In the genomic region with DNA sequence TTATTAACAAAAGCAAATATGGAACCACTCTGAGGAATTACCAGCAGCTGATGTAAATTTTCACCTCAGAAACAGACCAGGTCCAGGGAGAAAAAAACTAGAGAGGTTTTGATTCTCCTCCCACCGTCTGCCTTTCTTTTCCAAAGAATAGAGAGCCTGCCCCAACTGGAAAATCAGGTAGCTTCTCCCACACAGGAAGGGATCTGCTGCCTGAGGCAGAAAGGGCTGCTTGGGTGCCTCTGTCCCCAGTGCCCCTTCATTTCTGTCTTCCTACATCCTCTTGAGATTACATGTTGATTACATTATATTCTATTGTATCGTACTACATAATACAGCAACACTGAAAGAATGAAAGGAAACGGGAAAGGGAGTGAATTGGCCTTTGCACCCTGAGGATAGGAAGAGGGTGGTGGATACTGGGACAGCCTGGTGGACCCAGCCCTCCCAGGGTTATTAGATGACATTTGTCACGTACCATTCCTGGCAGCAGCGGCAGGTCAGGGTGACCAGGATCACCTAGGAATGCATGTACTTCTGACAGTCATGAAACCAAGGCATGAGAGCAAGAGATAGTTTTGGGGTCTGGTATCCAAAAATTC, we compare ENCODE assay signal across 16 cellular contexts. TPM values are rescaled to one million over a fixed set of nuclear protein-coding genes. Genes with fewer than 3 reads are reported as not detected.
DNase-seq lines count a peak whose midpoint lies in the region; ATAC-seq, FAIRE-seq and TF ChIP-seq lines count a peak whose summit lies in the region.
"Had no signal": no experiment of that assay in that cellular context is flagged by ENCODE, and none has a peak within 500 bp of the region (broad histone marks: within the 10 kb centered on the region; RNA-seq: fewer than 3 reads in every experiment).

No MANE protein-coding gene starts in this region.

- no peaks in the 10 kb centered on the region for H3K9me2 ChIP-seq in GM23248 (ENCODE audit: insufficient read depth)

- no peaks in the 10 kb centered on the region for H3K79me2 ChIP-seq in GM23248 (ENCODE audit: insufficient read depth)

- H3K4me2 ChIP-seq in GM23248 (ENCODE audit: unreplicated experiment), result no peak overlapping the region
- H3K4me2 ChIP-seq: A549 had no signal

- in situ Hi-C loops in GM13976 (cut with MboI; ENCODE audit: low sequenced_read_pairs, unreplicated experiment), result no loop called here
- in situ Hi-C loops in GM23248 (cut with MboI), result no loop called here

- H2AFZ ChIP-seq in GM23248, result no peak overlapping the region

- CTCF ChIA-PET in activated naive CD4-positive, alpha-beta T cell treated with anti-CD3 and anti-CD28 coated beads for 36 hours (lab: Charles Lee), result interaction anchor here (3.8 kb wide), 2 partner anchors 13 to 15 kb away, joined by 12 to 21 read pairs; no protein-coding TSS in a partner anchor

- no peak for DNase-seq in Right ventricle myocardium superior
- no peak for DNase-seq in cardiac septum (ENCODE audit: low spot score)
- DNase-seq in epithelial cell of esophagus (ENCODE audit: low read depth), result peak; percentile 66
- no peak for DNase-seq in lower lobe of right lung
- DNase-seq in activated naive CD4-positive, alpha-beta T cell treated with anti-CD3 and anti-CD28 coated beads for 36 hours, result no peak
- DNase-seq in GM13976 (ENCODE audit: low spot score), result no peak
- no peak for DNase-seq in urothelium cell line (ENCODE audit: low spot score)
- DNase-seq in GM23248, result no peak
- DNase-seq: activated CD4-positive, alpha-beta memory T cell treated with anti-CD3 and anti-CD28 coated beads, Interleukin-2, amount 10 ng/mL, durations not matched to agents 7 days and 5 days; effector CD4-positive, alpha-beta T cell; NCI-H1694; NCI-H345; RPMI8226 had no signal

- ATAC-seq in Right ventricle myocardium superior (ENCODE audit: poor library complexity) (peak; percentile 36), lower lobe of right lung (no peak)
- ATAC-seq: A549 had no signal

- no peak overlapping the region for H3K4me3 ChIP-seq in epithelial cell of esophagus (ENCODE audit: low read length)
- no peak overlapping the region for H3K4me3 ChIP-seq in lower lobe of right lung
- no peak overlapping the region for H3K4me3 ChIP-seq in GM23248
- H3K4me3 ChIP-seq: A549, cardiac muscle cell had no signal

- H3K9me3 ChIP-seq in lower lobe of right lung (peaks cover 20% of the 10 kb centered on the region), GM23248 (ENCODE audit: low read depth) (no peaks in the 10 kb centered on the region)

- H3F3A ChIP-seq in GM23248 (ENCODE audit: insufficient read depth), result no peaks in the 10 kb centered on the region

- no peaks in the 10 kb centered on the region for H3K36me3 ChIP-seq in lower lobe of right lung
- no peaks in the 10 kb centered on the region for H3K36me3 ChIP-seq in GM23248 (ENCODE audit: low read depth)
- H3K36me3 ChIP-seq: cardiac muscle cell had no signal

- no peak for FAIRE-seq in urothelium cell line (lab: Jason Lieb, UNC)
- FAIRE-seq: A549, HTR-8/SVneo had no signal

- no peaks in the 10 kb centered on the region for H4K20me1 ChIP-seq in GM23248 (ENCODE audit: insufficient read depth)

- peaks cover 9% of the 10 kb centered on the region for H3K36me3 Mint-ChIP-seq in activated naive CD4-positive, alpha-beta T cell treated with anti-CD3 and anti-CD28 coated beads for 36 hours (ENCODE audit: low read depth)

- peaks cover 16% of the 10 kb centered on the region for H3K4me1 Mint-ChIP-seq in activated naive CD4-positive, alpha-beta T cell treated with anti-CD3 and anti-CD28 coated beads for 36 hours (ENCODE audit: low read depth)

- no peak overlapping the region for H3K9ac ChIP-seq in GM23248

- H3K27ac ChIP-seq in lower lobe of right lung (peak overlapping the region; percentile 21), GM23248 (no peak overlapping the region)
- H3K27ac ChIP-seq: A549, cardiac muscle cell had no signal

- 36 to 40% methylated on average over 5 of the region's 5 CpGs for WGBS in GM23248 (ENCODE audit: low coverage in 1 of 2, low lambda C conversion rate in 2 of 2, missing lambda C conversion rate in 2 of 2), 2 experiments

- H3K9me3 Mint-ChIP-seq in activated naive CD4-positive, alpha-beta T cell treated with anti-CD3 and anti-CD28 coated beads for 36 hours, result peaks cover 15% of the 10 kb centered on the region

- H3K4me3 Mint-ChIP-seq in activated naive CD4-positive, alpha-beta T cell treated with anti-CD3 and anti-CD28 coated beads for 36 hours, result no peak overlapping the region
- H3K4me3 Mint-ChIP-seq: activated CD4-positive, alpha-beta memory T cell treated with anti-CD3 and anti-CD28 coated beads, Interleukin-2, amount 10 ng/mL, durations not matched to agents 7 days and 5 days had no signal

- H3K4me1 ChIP-seq in lower lobe of right lung (peaks cover 5% of the 10 kb centered on the region), GM23248 (ENCODE audit: insufficient read depth) (no peaks in the 10 kb centered on the region)
- H3K4me1 ChIP-seq: A549 had no signal

- no peak overlapping the region for H3K27ac Mint-ChIP-seq in activated naive CD4-positive, alpha-beta T cell treated with anti-CD3 and anti-CD28 coated beads for 36 hours
- H3K27ac Mint-ChIP-seq: activated CD4-positive, alpha-beta memory T cell treated with anti-CD3 and anti-CD28 coated beads, Interleukin-2, amount 10 ng/mL, durations not matched to agents 7 days and 5 days had no signal

- TF ChIP-seq CTCF in epithelial cell of esophagus (IDR thresholded peaks at IDR 0.05; ENCODE audit: insufficient read depth, low read depth, low read length, missing control alignments), result no peak
- no peak for TF ChIP-seq CTCF in lower lobe of right lung (IDR thresholded peaks at IDR 0.05)
- no peak for TF ChIP-seq CTCF in GM13976 (IDR thresholded peaks at IDR 0.05; ENCODE audit: borderline replicate concordance, control extremely low read depth, extremely low read depth, insufficient read depth, missing control alignments)

- peaks cover 7% of the 10 kb centered on the region for H3K27me3 ChIP-seq in lower lobe of right lung (ENCODE audit: low read depth)
- peaks cover 55% of the 10 kb centered on the region for H3K27me3 ChIP-seq in GM23248 (replicated peaks; ENCODE audit: insufficient read depth)
- H3K27me3 ChIP-seq: cardiac muscle cell had no signal

- H3K27me3 Mint-ChIP-seq in activated naive CD4-positive, alpha-beta T cell treated with anti-CD3 and anti-CD28 coated beads for 36 hours (ENCODE audit: low read depth), result peaks cover 3% of the 10 kb centered on the region

- intact Hi-C loops in Right ventricle myocardium superior (cut with DNase I) (no loop called here), cardiac septum (cut with DNase I) (no loop called here), lower lobe of right lung (cut with DNase I) (no loop called here)
- intact Hi-C loops in activated naive CD4-positive, alpha-beta T cell treated with anti-CD3 and anti-CD28 coated beads for 36 hours (cut with micrococcal nuclease), result loop anchor here (2.0 kb wide), 1 partner anchor 443 kb away; no protein-coding TSS in a partner anchor

RNA-seq across cellular contexts. Expression of gene ST8SIA6, which starts 8.9 kb away (rescaled TPM):
- total RNA-seq in Right ventricle myocardium superior (6.3 TPM), cardiac septum (6.9 TPM), lower lobe of right lung (12.5 TPM)
- not detected for total RNA-seq in activated naive CD4-positive, alpha-beta T cell treated with anti-CD3 and anti-CD28 coated beads for 36 hours
- not detected in 2 replicates for total RNA-seq in GM23248 (2014; rRNA removed; shearing (Covaris generic))
- not detected in 2 replicates for polyA plus RNA-seq in GM23248 (2016; fragmentation: Nextera tagmentation; extraction: Ambion mirVana)
- total RNA-seq: cardiac muscle cell had no signal
